In genomic region chr7:148687555-148687954, GRCh38 we compare ENCODE assay signal across 21 cellular contexts. TPM values are rescaled to one million over a fixed set of nuclear protein-coding genes. Genes with fewer than 3 reads are reported as not detected.
DNase-seq lines count a peak whose midpoint lies in the region; ATAC-seq, FAIRE-seq and TF ChIP-seq lines count a peak whose summit lies in the region.
"Had no signal": no experiment of that assay in that cellular context is flagged by ENCODE, and none has a peak within 500 bp of the region (broad histone marks: within the 10 kb centered on the region; RNA-seq: fewer than 3 reads in every experiment).

No MANE protein-coding gene starts in this region.

- H3K27me3 ChIP-seq in HepG2 (ENCODE audit: control insufficient read depth in 1 of 2, insufficient read depth in 2 of 2, low read length in 2 of 2), result no peaks in the 10 kb centered on the region; a peak in 1 of 5 replicates
- H3K27me3 ChIP-seq: Peyer's patch had no signal

- no peaks in the 10 kb centered on the region for H3K36me3 ChIP-seq in HepG2 (replicated peaks in 1 of 2; ENCODE audit: control insufficient read depth in 1 of 2, insufficient read depth in 2 of 2, low read length in 2 of 2)
- H3K36me3 ChIP-seq: Peyer's patch had no signal

- in situ Hi-C loops in HepG2 (cut with HindIII; ENCODE audit: extremely low pct_ligation_motif_present, low pct_unique_long_range_greater_than_20kb), result no loop called here

- H3K27ac Mint-ChIP-seq in activated naive CD8-positive, alpha-beta T cell treated with anti-CD3 and anti-CD28 coated beads, Interleukin-2, amount 50 U/mL, for 24 hours, result no peak overlapping the region
- no peak overlapping the region for H3K27ac Mint-ChIP-seq in activated naive CD8-positive, alpha-beta T cell treated with anti-CD3 and anti-CD28 coated beads for 36 hours

- WGBS in HepG2 (ENCODE audit: low lambda C conversion rate), result 81% methylated on average over 2 of the region's 2 CpGs

- TF ChIP-seq CTCF in HepG2 (CRISPR knock-in tag; IDR thresholded peaks at IDR 0.05), result no peak

- no peak for DNase-seq in activated naive CD8-positive, alpha-beta T cell treated with anti-CD3 and anti-CD28 coated beads, Interleukin-2, amount 50 U/mL, for 24 hours
- DNase-seq in activated naive CD8-positive, alpha-beta T cell treated with anti-CD3 and anti-CD28 coated beads for 36 hours, result no peak
- DNase-seq in astrocyte of the hippocampus (ENCODE audit: low read depth, low spot score) (peak; percentile 72), iris pigment epithelial cell (ENCODE audit: low read depth) (peak; percentile 10), HepG2 (ENCODE audit: low spot score) (no peak)
- DNase-seq: DMS53, GDM1, KBM-7, MV-4-11, NCI-H1105 treated with DMSO at 0.1 percent for 48 hours, NCI-H2029 treated with DMSO at 0.1 percent for 48 hours, NCI-H226, NCI-H510A treated with DMSO at 0.1 percent for 48 hours, NCI-H774, Peyer's patch had no signal

- no peak overlapping the region for H3K27ac ChIP-seq in HepG2 (ENCODE audit: extremely low read length, insufficient read depth, low read length)
- H3K27ac ChIP-seq: C4-2B, Peyer's patch had no signal

- H2AFZ ChIP-seq in HepG2 (ENCODE audit: low read length), result no peak overlapping the region

- H3K4me1 Mint-ChIP-seq in activated naive CD8-positive, alpha-beta T cell treated with anti-CD3 and anti-CD28 coated beads, Interleukin-2, amount 50 U/mL, for 24 hours, result peaks cover 3% of the 10 kb centered on the region
- H3K4me1 Mint-ChIP-seq in activated naive CD8-positive, alpha-beta T cell treated with anti-CD3 and anti-CD28 coated beads for 36 hours, result no peaks in the 10 kb centered on the region

- no peak overlapping the region for H3K4me3 ChIP-seq in HepG2 (replicated peaks in 1 of 3; ENCODE audit: insufficient read depth in 1 of 3, low read depth in 2 of 3, low read length in 3 of 3)
- H3K4me3 ChIP-seq: Peyer's patch had no signal

- no peak overlapping the region for H3K4me3 Mint-ChIP-seq in activated naive CD8-positive, alpha-beta T cell treated with anti-CD3 and anti-CD28 coated beads, Interleukin-2, amount 50 U/mL, for 24 hours
- H3K4me3 Mint-ChIP-seq in activated naive CD8-positive, alpha-beta T cell treated with anti-CD3 and anti-CD28 coated beads for 36 hours, result no peak overlapping the region

- no peaks in the 10 kb centered on the region for H3K9me3 Mint-ChIP-seq in activated naive CD8-positive, alpha-beta T cell treated with anti-CD3 and anti-CD28 coated beads, Interleukin-2, amount 50 U/mL, for 24 hours
- H3K9me3 Mint-ChIP-seq in activated naive CD8-positive, alpha-beta T cell treated with anti-CD3 and anti-CD28 coated beads for 36 hours, result no peaks in the 10 kb centered on the region

- no peak for FAIRE-seq in HepG2 (lab: Jason Lieb, UNC)
- FAIRE-seq: A204.1, D721Med, H54 had no signal

- TF ChIP-seq POLR2A in HepG2 (IDR thresholded peaks at IDR 0.05; ENCODE audit: insufficient read depth in 1 of 2, low read depth in 2 of 2, low read length in 2 of 2), result no peak

- no peak overlapping the region for H3K4me2 ChIP-seq in HepG2 (ENCODE audit: low read depth, low read length)

- H3K9ac ChIP-seq in HepG2 (ENCODE audit: insufficient read depth, low read depth, low read length), result no peak overlapping the region

- no peaks in the 10 kb centered on the region for H4K20me1 ChIP-seq in HepG2 (ENCODE audit: insufficient read depth, low read length)

- no peaks in the 10 kb centered on the region for H3K27me3 Mint-ChIP-seq in activated naive CD8-positive, alpha-beta T cell treated with anti-CD3 and anti-CD28 coated beads, Interleukin-2, amount 50 U/mL, for 24 hours
- no peaks in the 10 kb centered on the region for H3K27me3 Mint-ChIP-seq in activated naive CD8-positive, alpha-beta T cell treated with anti-CD3 and anti-CD28 coated beads for 36 hours

- intact Hi-C loops in HepG2 (cut with micrococcal nuclease; ENCODE audit: unreplicated experiment), result no loop called here

- no peaks in the 10 kb centered on the region for H3K79me2 ChIP-seq in HepG2 (ENCODE audit: insufficient read depth, low read length)

- peaks cover 22% of the 10 kb centered on the region for H3K4me1 ChIP-seq in HepG2 (ENCODE audit: insufficient read depth, low read length)
- H3K4me1 ChIP-seq: Peyer's patch had no signal

- TF ChIP-seq EP300 in HepG2 (IDR thresholded peaks at IDR 0.05; ENCODE audit: low read depth in 2 of 2, low read length in 2 of 2), result no peak
- TF ChIP-seq EP300 in HepG2 (CRISPR knock-in tag; IDR thresholded peaks at IDR 0.05; ENCODE audit: borderline replicate concordance), result no peak

- ATAC-seq in activated naive CD8-positive, alpha-beta T cell treated with anti-CD3 and anti-CD28 coated beads, Interleukin-2, amount 50 U/mL, for 24 hours, result peak; percentile 63
- ATAC-seq in HG03175 (IDR thresholded peaks at IDR 0.05; ENCODE audit: unreplicated experiment) (no peak), HG02798 (IDR thresholded peaks at IDR 0.05; ENCODE audit: poor library complexity, unreplicated experiment) (no peak), HepG2 (no peak)

- H3K36me3 Mint-ChIP-seq in activated naive CD8-positive, alpha-beta T cell treated with anti-CD3 and anti-CD28 coated beads, Interleukin-2, amount 50 U/mL, for 24 hours (ENCODE audit: low read depth), result no peaks in the 10 kb centered on the region
- H3K36me3 Mint-ChIP-seq in activated naive CD8-positive, alpha-beta T cell treated with anti-CD3 and anti-CD28 coated beads for 36 hours, result no peaks in the 10 kb centered on the region

- POLR2A ChIA-PET in HepG2 (lab: Yijun Ruan, JAX), result no interaction called here

- no peak for TF ChIP-seq RAD21 in HepG2 (CRISPR knock-in tag; IDR thresholded peaks at IDR 0.05)

- CTCF ChIA-PET in HepG2 (lab: Yijun Ruan, JAX; ENCODE audit: low intra/inter-chr PET ratio, low total read pairs), result no interaction called here

- no TSS peak for BruUV-seq in HepG2 (replicated peaks; lab: Mats Ljungman, UMichigan)

- H3K9me3 ChIP-seq in HepG2 (ENCODE audit: low read length), result no peaks in the 10 kb centered on the region
- H3K9me3 ChIP-seq: Peyer's patch had no signal

TF ChIP-seq in HepG2, 621 proteins besides CTCF, POLR2A, EP300 and RAD21:
- TF ChIP-seq JUN (CRISPR knock-in tag; IDR thresholded peaks at IDR 0.05) (no peak), ZNF468 (CRISPR knock-in tag; IDR thresholded peaks at IDR 0.05) (no peak)
TF ChIP-seq in HepG2: peak in this region for 0.

RNA-seq across cellular contexts. Expression of gene CUL1, which starts 11.1 kb away (rescaled TPM):
- 10 to 100 TPM; 72.7 to 75.3 TPM for total RNA-seq in activated naive CD8-positive, alpha-beta T cell treated with anti-CD3 and anti-CD28 coated beads for 36 hours
- 45.9 and 80.4 TPM in 2 replicates for total RNA-seq in HepG2 (2016; rRNA removed; fragmentation: Illumina TruSeq; extraction: Trizol)
- total RNA-seq in HepG2 (2016; cell fraction: cytosol; rRNA removed; fragmentation: Illumina TruSeq; extraction: Trizol; ENCODE audit: low read depth), result 10.9 and 12.4 TPM in 2 replicates
- 46.4 and 78.8 TPM in 2 replicates for total RNA-seq in HepG2 (2016; cell fraction: insoluble cytoplasmic fraction; rRNA removed; fragmentation: Illumina TruSeq; extraction: Trizol)
- total RNA-seq in HepG2 (2016; cell fraction: membrane; rRNA removed; fragmentation: Illumina TruSeq; extraction: Trizol), result 32.7 and 35.8 TPM in 2 replicates
- total RNA-seq in HepG2 (2016; cell fraction: nucleus; rRNA removed; fragmentation: Illumina TruSeq; extraction: Trizol), result 32.2 and 36.2 TPM in 2 replicates
- 27.6 and 30.1 TPM in 2 replicates for polyA plus RNA-seq in HepG2 (2011; rRNA removed)
- 18.4 and 25.3 TPM in 2 replicates for polyA plus RNA-seq in HepG2 (2011; cell fraction: cytosol; rRNA removed)
- 13.1 and 15.9 TPM in 2 replicates for polyA plus RNA-seq in HepG2 (2011; cell fraction: nucleus; rRNA removed)
- 31.9 and 36.9 TPM in 2 replicates for polyA plus RNA-seq in HepG2 (2012)
- polyA plus RNA-seq in HepG2 (2016; cell fraction: cytosol; fragmentation: Illumina TruSeq; extraction: Trizol; ENCODE audit: low read depth), result 7.9 and 9.9 TPM in 2 replicates
- 82.8 and 83.4 TPM in 2 replicates for polyA plus RNA-seq in HepG2 (2016; cell fraction: insoluble cytoplasmic fraction; fragmentation: Illumina TruSeq; extraction: Trizol; ENCODE audit: low read depth)
- polyA plus RNA-seq in HepG2 (2016; cell fraction: membrane; fragmentation: Illumina TruSeq; extraction: Trizol; ENCODE audit: low read depth), result 20.2 and 22.6 TPM in 2 replicates
- polyA plus RNA-seq in HepG2 (2016; cell fraction: nucleus; fragmentation: Illumina TruSeq; extraction: Trizol; ENCODE audit: insufficient read depth, low read depth), result 45.2 and 47.0 TPM in 2 replicates
- 16.1 and 32.8 TPM in 2 replicates for polyA minus RNA-seq in HepG2 (2011; rRNA and poly(A)+ RNA removed; ENCODE audit: low replicate concordance)
- polyA minus RNA-seq in HepG2 (2011; cell fraction: cytosol; rRNA and poly(A)+ RNA removed), result 22.8 and 24.1 TPM in 2 replicates
- polyA minus RNA-seq in HepG2 (2011; cell fraction: nucleus; rRNA and poly(A)+ RNA removed), result 25.6 and 32.2 TPM in 2 replicates

Comparison
In these comparisons a context has a peak if more than half of its experiments do, and no peak if none do; other contexts are left out.
1. DNase-seq: peak in astrocyte of the hippocampus (single experiment) and iris pigment epithelial cell (single experiment); none in activated naive CD8-positive, alpha-beta T cell treated with anti-CD3 and anti-CD28 coated beads, Interleukin-2, amount 50 U/mL, for 24 hours (single experiment), activated naive CD8-positive, alpha-beta T cell treated with anti-CD3 and anti-CD28 coated beads for 36 hours (single experiment) and HepG2 (single experiment).